10 cellular contexts compared by ENCODE assay signal in the genomic region with DNA sequence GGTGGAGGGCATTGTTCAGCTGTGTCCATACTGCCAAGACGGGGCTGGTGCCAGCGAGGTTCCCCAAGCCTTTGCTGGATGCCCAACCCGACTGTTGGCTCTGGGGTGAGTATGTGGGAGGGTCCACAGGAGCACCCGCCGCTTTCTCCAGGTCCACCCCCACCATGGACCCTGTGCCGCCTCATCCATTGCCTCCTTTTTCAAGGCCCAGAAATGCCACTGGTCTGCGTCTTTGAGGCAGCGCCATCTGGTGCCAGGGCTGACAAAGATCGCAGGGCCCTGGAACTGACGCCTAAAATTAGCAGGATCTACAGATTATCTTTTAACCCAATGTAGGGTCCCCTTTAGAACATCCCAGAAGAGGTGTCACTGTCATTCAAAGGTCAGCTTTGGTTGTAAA. TPM values are rescaled to one million over a fixed set of nuclear protein-coding genes. Genes with fewer than 3 reads are reported as not detected.
DNase-seq lines count a peak whose midpoint lies in the region; ATAC-seq, FAIRE-seq and TF ChIP-seq lines count a peak whose summit lies in the region.
"Had no signal": no experiment of that assay in that cellular context is flagged by ENCODE, and none has a peak within 500 bp of the region (broad histone marks: within the 10 kb centered on the region; RNA-seq: fewer than 3 reads in every experiment).

No MANE protein-coding gene starts in this region.

- no peak for TF ChIP-seq EP300 in K562 (IDR thresholded peaks at IDR 0.05; ENCODE audit: low read length)

- H3K18ac ChIP-seq in mesenchymal stem cell (ENCODE audit: low read depth in 1 of 2, low read length in 2 of 2) = no peak overlapping the region

- H2BK120ac ChIP-seq in mesenchymal stem cell (ENCODE audit: low read depth, low read length) = no peak overlapping the region

- in situ Hi-C loops in K562 (cut with MboI) = loop anchor here (5.0 kb wide), 1 partner anchor 43 kb away; no protein-coding TSS in a partner anchor

- H3K14ac ChIP-seq in mesenchymal stem cell (ENCODE audit: low read length in 2 of 2) = no peak overlapping the region

- TF ChIP-seq CTCF in BE2C (IDR thresholded peaks at IDR 0.05; ENCODE audit: low read depth, low read length) = peak; percentile 49
- peak; percentile 70 for TF ChIP-seq CTCF in HFFc6 (IDR thresholded peaks at IDR 0.05)
- peak; percentile 26 to 45 (median 42); a peak in 4 of 6 replicates for TF ChIP-seq CTCF in K562 (IDR thresholded peaks at IDR 0.05 in 2 of 3, conservative IDR thresholded peaks at IDR 0.05 in 1 of 3; ENCODE audit: insufficient read depth in 2 of 3, low read depth in 1 of 3, low read length in 3 of 3)

- no peaks in the 10 kb centered on the region for H3K79me1 ChIP-seq in mesenchymal stem cell (replicated peaks; ENCODE audit: low read length, poor library complexity, severe bottlenecking)

- H2AFZ ChIP-seq in K562 (ENCODE audit: low read depth, low read length) = no peak overlapping the region
- no peak overlapping the region for H2AFZ ChIP-seq in mesenchymal stem cell (ENCODE audit: low read depth, low read length)

- no peak for TF ChIP-seq POLR2A in K562 (conservative IDR thresholded peaks at IDR 0.05)

- H3K4me3 Mint-ChIP-seq in HFFc6 = no peak overlapping the region

- H3K79me2 ChIP-seq in K562 (ENCODE audit: control insufficient read depth, insufficient read depth, low read length) = peaks cover 9% of the 10 kb centered on the region; the same call in 2 of the 3 replicates

- H3K9me3 Mint-ChIP-seq in HFFc6 = no peaks in the 10 kb centered on the region

- no peak overlapping the region for H2BK15ac ChIP-seq in mesenchymal stem cell (ENCODE audit: low read depth, poor library complexity, severe bottlenecking)

- peaks cover 45% of the 10 kb centered on the region for H3K36me3 Mint-ChIP-seq in HFFc6 (ENCODE audit: low read depth)

- no peak overlapping the region for H3K23ac ChIP-seq in mesenchymal stem cell (ENCODE audit: low read length in 2 of 2)

- CTCF ChIA-PET in K562 (lab: Yijun Ruan, JAX; ENCODE audit: low intra/inter-chr PET ratio) = interaction anchor here (0.6 kb wide), 1 partner anchor 68 kb away, joined by 3 read pairs; no protein-coding TSS in a partner anchor

- H2BK5ac ChIP-seq in mesenchymal stem cell (ENCODE audit: low read depth, low read length, poor library complexity, severe bottlenecking) = no peak overlapping the region

- H4K20me1 ChIP-seq in K562 (replicated peaks; ENCODE audit: control insufficient read depth, insufficient read depth, low read length) = peaks cover 8% of the 10 kb centered on the region

- H3K36me3 ChIP-seq in BE2C = peaks cover 10% of the 10 kb centered on the region
- H3K36me3 ChIP-seq in K562 (ENCODE audit: control insufficient read depth, insufficient read depth, low read length) = peaks cover 55% of the 10 kb centered on the region
- H3K36me3 ChIP-seq in mesenchymal stem cell (ENCODE audit: control insufficient read depth in 1 of 2, insufficient read depth in 2 of 2, low read depth in 1 of 2, low read length in 2 of 2) = peaks cover 0 to 75% of the 10 kb centered on the region in 2 experiments

- WGBS in K562 (ENCODE audit: insufficient coverage, low coverage, missing lambda C conversion rate) = 86% methylated on average over 10 of the region's 10 CpGs
- WGBS in mesenchymal stem cell = 19% methylated on average over 10 of the region's 10 CpGs

- no peak overlapping the region for H3K4me2 ChIP-seq in K562 (ENCODE audit: insufficient read depth, low read length)
- no peak overlapping the region for H3K4me2 ChIP-seq in mesenchymal stem cell (ENCODE audit: low read length, poor library complexity, severe bottlenecking)

- H2AK5ac ChIP-seq in mesenchymal stem cell (ENCODE audit: low read length, severe bottlenecking) = no peak overlapping the region

- POLR2A ChIA-PET in K562 (lab: Yijun Ruan, JAX) = interaction anchor here (0.8 to 1.2 kb wide), 3 partner anchors 8 to 38 kb away, joined by 3 to 4 read pairs (median 3); no protein-coding TSS in a partner anchor

- no peak overlapping the region for H3K9ac ChIP-seq in K562 (ENCODE audit: insufficient read depth in 1 of 2, low read depth in 2 of 2, low read length in 2 of 2)
- peak overlapping the region; percentile 99 for H3K9ac ChIP-seq in mesenchymal stem cell (ENCODE audit: low read length)

- no peak overlapping the region for H3K4ac ChIP-seq in mesenchymal stem cell (ENCODE audit: low read depth in 1 of 2, low read length in 2 of 2)

- H3K4me3 ChIP-seq in BE2C (ENCODE audit: low read depth, low read length) (no peak overlapping the region), K562 (no peak overlapping the region), mesenchymal stem cell (ENCODE audit: insufficient read depth in 1 of 2, low read depth in 1 of 2, low read length in 2 of 2) (peak overlapping the region in 1 of 2 experiments; percentile 97)

- H3K27ac Mint-ChIP-seq in HFFc6 = no peak overlapping the region

- no peaks in the 10 kb centered on the region for H3K9me1 ChIP-seq in K562 (ENCODE audit: control insufficient read depth, insufficient read depth, low read length)

- no peak overlapping the region for H2BK12ac ChIP-seq in mesenchymal stem cell (ENCODE audit: low read length in 2 of 2)

- no peaks in the 10 kb centered on the region for H3K9me3 ChIP-seq in BE2C
- no peaks in the 10 kb centered on the region for H3K9me3 ChIP-seq in K562 (replicated peaks; ENCODE audit: control insufficient read depth, insufficient read depth, low read depth, low read length)
- H3K9me3 ChIP-seq in mesenchymal stem cell (ENCODE audit: control insufficient read depth, low read length) = no peaks in the 10 kb centered on the region

- peaks cover 12% of the 10 kb centered on the region for H3K4me1 ChIP-seq in BE2C
- H3K4me1 ChIP-seq in K562 (replicated peaks in 1 of 2; ENCODE audit: control insufficient read depth in 2 of 2, insufficient read depth in 2 of 2, low read length in 2 of 2) = peaks cover 9 to 14% of the 10 kb centered on the region in 2 experiments; a peak in 3 of 5 replicates
- H3K4me1 ChIP-seq in mesenchymal stem cell (ENCODE audit: control insufficient read depth, insufficient read depth, low read depth, low read length) = peaks cover 22% of the 10 kb centered on the region

- no peak overlapping the region for H3K27ac ChIP-seq in K562 (ENCODE audit: extremely low read depth, low read depth, low read length)
- no peak overlapping the region for H3K27ac ChIP-seq in mesenchymal stem cell (ENCODE audit: low read length, poor library complexity, severe bottlenecking)

- DNase-seq in BE2C = no peak
- no peak for DNase-seq in HFFc6
- DNase-seq in K562 (ENCODE audit: extremely low read depth in 1 of 4, low spot score in 3 of 4) = no peak
- no peak for DNase-seq in mesenchymal stem cell
- no peak for DNase-seq in LoVo (ENCODE audit: low spot score)
- no peak for DNase-seq in NCI-H510A treated with DMSO at 0.1 percent for 48 hours (lab: John Stamatoyannopoulos, UW)
- no peak for DNase-seq in NCI-H2107 treated with DMSO at 0.1 percent for 48 hours (lab: John Stamatoyannopoulos, UW; ENCODE audit: unreplicated experiment)
- DNase-seq: NCI-H226, retina had no signal

- H3K27me3 ChIP-seq in BE2C (no peaks in the 10 kb centered on the region), K562 (ENCODE audit: control insufficient read depth in 2 of 2, insufficient read depth in 2 of 2, low read length in 2 of 2) (no peaks in the 10 kb centered on the region), mesenchymal stem cell (ENCODE audit: control insufficient read depth in 1 of 2, insufficient read depth in 1 of 2, low read length in 2 of 2) (peaks cover 0 to 45% of the 10 kb centered on the region in 2 experiments)

- peaks cover 2% of the 10 kb centered on the region for H3K27me3 Mint-ChIP-seq in HFFc6 (ENCODE audit: insufficient read depth)

- BruUV-seq in K562 (replicated peaks; lab: Mats Ljungman, UMichigan) = no TSS peak

- no peak overlapping the region for H4K8ac ChIP-seq in mesenchymal stem cell (ENCODE audit: low read length)

- no peak overlapping the region for H4K91ac ChIP-seq in mesenchymal stem cell (ENCODE audit: low read length)

- FAIRE-seq in K562 (lab: Jason Lieb, UNC) = no peak

- 0 out of 4 replicates have a peak, but pooled peaks of 1 of the 2 experiments have one; percentile 18 for TF ChIP-seq RAD21 in K562 (CRISPR knock-in tag; conservative IDR thresholded peaks at IDR 0.05 in 1 of 2, IDR thresholded peaks at IDR 0.05 in 1 of 2)

- ATAC-seq in K562 (no peak), GM21390 (IDR thresholded peaks at IDR 0.05; ENCODE audit: unreplicated experiment) (no peak)

- intact Hi-C loops in K562 (cut with micrococcal nuclease) = loop anchor here (5.0 kb wide), 1 partner anchor 62 kb away; no protein-coding TSS in a partner anchor

- peaks cover 82% of the 10 kb centered on the region for H3K4me1 Mint-ChIP-seq in HFFc6 (ENCODE audit: low read depth)

TF ChIP-seq in K562, 482 proteins besides CTCF, POLR2A, EP300 and RAD21 (continues in another document):
- no peak for TF ChIP-seq SMARCC2 (IDR thresholded peaks at IDR 0.05; ENCODE audit: low read depth)

RNA-seq across cellular contexts. Expression of gene NFIX, which starts 34.6 kb away (rescaled TPM):
- polyA plus RNA-seq in BE2C (2012; ENCODE audit: insufficient read depth, insufficient read length, low read depth) = 34.1 TPM
- total RNA-seq in HFFc6 (2021; fragmentation: NEBNext Ultra II Directional; extraction: Animal tissue kit (Norgen Biotek cat#: 25700)) = 100 to 1,000 TPM; 129 to 161 (median 142) TPM
- total RNA-seq in K562 (2011; cell fraction: chromatin; rRNA removed; ENCODE audit: low replicate concordance) = 18.3 and 47.5 TPM in 2 replicates
- total RNA-seq in K562 (2011; cell fraction: nucleolus; rRNA removed) = 13.6 and 14.8 TPM in 2 replicates
- total RNA-seq in K562 (2011; cell fraction: nucleoplasm; rRNA removed) = 10.4 and 11.4 TPM in 2 replicates
- total RNA-seq in K562 (2014; rRNA removed) (5.4 and 7.7 TPM in 2 replicates), K562 (2014; rRNA removed; fragmentation: Illumina TruSeq; extraction: Trizol) (2.3 and 6.4 TPM in 2 replicates), K562 (2015; rRNA removed; fragmentation: Illumina TruSeq; extraction: Trizol) (3.1 and 3.8 TPM in 2 replicates), K562 (2021) (23.1 and 26.8 TPM in 2 replicates)
- polyA plus RNA-seq in K562 (2011; rRNA removed) (2.9 and 5.6 TPM in 2 replicates), K562 (2014; fragmentation: Illumina TruSeq; extraction: Trizol) (7.7 and 9.2 TPM in 2 replicates), K562 (2014; fragmentation: Nextera tagmentation; extraction: Ambion mirVana) (under 1 TPM; 0.28 to 0.34 TPM), K562 (2014; rRNA removed) (6.8 and 7.2 TPM in 2 replicates)
- polyA plus RNA-seq in K562 (2011; cell fraction: cytosol; rRNA removed) = 3.2 and 3.6 TPM in 2 replicates
- 10.1 and 10.4 TPM in 2 replicates for polyA plus RNA-seq in K562 (2011; cell fraction: nucleus; rRNA removed)
- polyA plus RNA-seq in K562 (2012) = 8.7 and 9.6 TPM in 2 replicates
- 2.8 and 3.1 TPM in 2 replicates for polyA minus RNA-seq in K562 (2011; rRNA and poly(A)+ RNA removed)
- 7.3 and 7.8 TPM in 2 replicates for polyA minus RNA-seq in K562 (2011; cell fraction: cytosol; rRNA and poly(A)+ RNA removed)
- 5.7 and 7.9 TPM in 2 replicates for polyA minus RNA-seq in K562 (2011; cell fraction: nucleus; rRNA and poly(A)+ RNA removed)
- 4.6 TPM for polyA plus RNA-seq in mesenchymal stem cell (2013, experiment 1 of 2)
- 4.6 TPM for polyA plus RNA-seq in mesenchymal stem cell (2013, experiment 2 of 2)
